11 cellular contexts compared by ENCODE assay signal in the genomic region with DNA sequence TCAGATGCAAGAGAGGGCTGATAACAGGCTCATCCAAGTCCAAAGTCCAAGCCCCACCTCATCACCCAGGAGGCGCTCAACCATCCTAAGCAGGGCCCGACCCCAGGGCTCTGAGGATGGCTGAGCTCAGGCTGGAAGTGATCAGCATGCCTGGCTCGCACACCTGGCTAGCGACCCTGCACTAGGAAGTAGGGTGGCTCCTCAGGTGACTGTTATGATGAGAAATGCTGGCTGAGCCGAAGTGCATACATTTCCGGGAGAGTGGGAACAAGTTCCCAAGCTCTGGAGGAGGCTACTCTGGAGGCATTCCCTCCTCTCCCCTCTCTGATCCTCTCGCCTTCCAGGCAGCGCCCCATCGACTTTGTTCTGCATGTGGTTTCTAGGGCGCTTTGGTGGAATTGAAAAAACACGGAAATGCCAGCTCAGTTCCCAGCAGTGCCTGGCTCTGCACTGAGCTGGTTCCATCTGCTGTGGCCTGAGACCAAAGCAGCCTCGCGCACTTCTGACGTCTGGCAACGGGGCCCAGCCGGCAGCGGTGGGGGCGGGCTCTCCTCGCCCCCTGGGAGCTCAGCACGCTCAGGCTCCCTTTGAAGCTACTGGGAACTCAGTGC.
DNase-seq lines count a peak whose midpoint lies in the region; ATAC-seq, FAIRE-seq and TF ChIP-seq lines count a peak whose summit lies in the region.
"Had no signal": no experiment of that assay in that cellular context is flagged by ENCODE, and none has a peak within 500 bp of the region (broad histone marks: within the 10 kb centered on the region; RNA-seq: fewer than 3 reads in every experiment).

No MANE protein-coding gene starts in this region.

- H3K9me3 ChIP-seq in BLaER1, result peaks cover 14% of the 10 kb centered on the region
- H3K9me3 ChIP-seq in naive thymus-derived CD4-positive, alpha-beta T cell (ENCODE audit: control insufficient read depth in 2 of 3, low read length in 3 of 3), result peaks cover 0 to 9% (median 0%) of the 10 kb centered on the region in 3 experiments

- peak overlapping the region; percentile 38; the same call in 1 of the 2 replicates for H3K9ac ChIP-seq in BLaER1

- no peaks in the 10 kb centered on the region for H3K27me3 ChIP-seq in BLaER1
- H3K27me3 ChIP-seq in naive thymus-derived CD4-positive, alpha-beta T cell (ENCODE audit: control insufficient read depth in 2 of 2, insufficient read depth in 2 of 2, low read length in 2 of 2), result no peaks in the 10 kb centered on the region
- H3K27me3 ChIP-seq: tibial nerve had no signal

- H3K36me3 ChIP-seq in BLaER1, result no peaks in the 10 kb centered on the region
- H3K36me3 ChIP-seq in naive thymus-derived CD4-positive, alpha-beta T cell (ENCODE audit: control insufficient read depth in 2 of 3, insufficient read depth in 3 of 3, low read length in 3 of 3), result no peaks in the 10 kb centered on the region
- H3K36me3 ChIP-seq: tibial nerve had no signal

- peaks cover 0 to 5% (median 0%) of the 10 kb centered on the region in 5 donors for H3K36me3 Mint-ChIP-seq in naive thymus-derived CD4-positive, alpha-beta T cell

- H3K4me3 ChIP-seq in BLaER1, result no peak overlapping the region
- no peak overlapping the region for H3K4me3 ChIP-seq in naive thymus-derived CD4-positive, alpha-beta T cell (ENCODE audit: low read length)
- H3K4me3 ChIP-seq: tibial nerve had no signal

- H3K27ac ChIP-seq in BLaER1, result peak overlapping the region; percentile 68
- H3K27ac ChIP-seq in naive thymus-derived CD4-positive, alpha-beta T cell (ENCODE audit: low read depth, low read length), result no peak overlapping the region

- H3K9me3 Mint-ChIP-seq in naive thymus-derived CD4-positive, alpha-beta T cell, result peaks cover 0 to 19% (median 7%) of the 10 kb centered on the region in 11 donors

- H3K4me1 ChIP-seq in BLaER1, result peaks cover 62% of the 10 kb centered on the region
- H3K4me1 ChIP-seq in naive thymus-derived CD4-positive, alpha-beta T cell (ENCODE audit: control insufficient read depth in 2 of 2, insufficient read depth in 2 of 2, low read length in 2 of 2), result no peaks in the 10 kb centered on the region

- no peak overlapping the region for H3K27ac Mint-ChIP-seq in naive thymus-derived CD4-positive, alpha-beta T cell
- H3K27ac Mint-ChIP-seq: effector memory CD8-positive, alpha-beta T cell had no signal

- peak; percentile 35 for DNase-seq in UCSD-AML1 (lab: John Stamatoyannopoulos, UW; ENCODE audit: unreplicated experiment)
- DNase-seq in globus pallidus (ENCODE audit: low spot score), result peak; percentile 72
- DNase-seq in naive thymus-derived CD4-positive, alpha-beta T cell, result no peak
- DNase-seq in NCI-H1092 (lab: John Stamatoyannopoulos, UW), result no peak
- no peak for DNase-seq in H54 (ENCODE audit: insufficient read length, low spot score)
- DNase-seq: effector memory CD8-positive, alpha-beta T cell; stimulated activated CD4-positive, alpha-beta T cell treated with anti-CD3 and anti-CD28 coated beads, Interleukin-1b, Interleukin-23, amount 100 ng/mL, for 48 hours had no signal

- intact Hi-C loops in naive thymus-derived CD4-positive, alpha-beta T cell (cut with micrococcal nuclease), result no loop called here

- peaks cover 0 to 3% (median 0%) of the 10 kb centered on the region in 7 donors for H3K4me1 Mint-ChIP-seq in naive thymus-derived CD4-positive, alpha-beta T cell

- H3K27me3 Mint-ChIP-seq in naive thymus-derived CD4-positive, alpha-beta T cell, result peaks cover 0 to 35% (median 23%) of the 10 kb centered on the region in 5 donors

- TF ChIP-seq POLR2A in H54 (IDR thresholded peaks at IDR 0.05; ENCODE audit: low read depth, low read length), result no peak

- CTCF ChIA-PET in naive thymus-derived CD4-positive, alpha-beta T cell (lab: Charles Lee), result no interaction called here

- peak; percentile 22 for ATAC-seq in naive thymus-derived CD4-positive, alpha-beta T cell
- ATAC-seq in HG02870 (IDR thresholded peaks at IDR 0.05; ENCODE audit: unreplicated experiment) (no peak), GM18520 (IDR thresholded peaks at IDR 0.05; ENCODE audit: unreplicated experiment) (no peak)
- ATAC-seq: effector memory CD8-positive, alpha-beta T cell had no signal

- peak overlapping the region; percentile 77 for H3K4me2 ChIP-seq in BLaER1

- FAIRE-seq in H54 (lab: Jason Lieb, UNC), result no peak

- no peak overlapping the region for H3K4me3 Mint-ChIP-seq in naive thymus-derived CD4-positive, alpha-beta T cell
- H3K4me3 Mint-ChIP-seq: effector memory CD8-positive, alpha-beta T cell had no signal

- no peaks in the 10 kb centered on the region for H4K20me1 ChIP-seq in BLaER1

- POLR2A ChIA-PET in naive thymus-derived CD4-positive, alpha-beta T cell (lab: Charles Lee), result no interaction called here

Comparison
In these comparisons a context has a peak if more than half of its experiments do, and no peak if none do; other contexts are left out.
1. DNase-seq: peak in UCSD-AML1 (single experiment) and globus pallidus (single experiment); none in naive thymus-derived CD4-positive, alpha-beta T cell (0 of 9), NCI-H1092 (single experiment) and H54 (single experiment).